17 cellular contexts compared by ENCODE assay signal in genomic region chr22:32837142-32837541, GRCh38. TPM values are rescaled to one million over a fixed set of nuclear protein-coding genes. Genes with fewer than 3 reads are reported as not detected.
DNase-seq lines count a peak whose midpoint lies in the region; ATAC-seq and TF ChIP-seq lines count a peak whose summit lies in the region.
"Had no signal": no experiment of that assay in that cellular context is flagged by ENCODE, and none has a peak within 500 bp of the region (broad histone marks: within the 10 kb centered on the region; RNA-seq: fewer than 3 reads in every experiment).

No MANE protein-coding gene starts in this region.

- H3K9me3 ChIP-seq in left ventricle myocardium inferior (replicated peaks): no peaks in the 10 kb centered on the region
- no peaks in the 10 kb centered on the region for H3K9me3 ChIP-seq in sigmoid colon
- no peaks in the 10 kb centered on the region for H3K9me3 ChIP-seq in thyroid gland
- H3K9me3 ChIP-seq: HAP-1 had no signal

- H3K36me3 ChIP-seq in left ventricle myocardium inferior: peaks cover 49% of the 10 kb centered on the region
- H3K36me3 ChIP-seq in sigmoid colon: peaks cover 0 to 8% (median 2%) of the 10 kb centered on the region in 4 donors
- H3K36me3 ChIP-seq in thyroid gland: no peaks in the 10 kb centered on the region
- H3K36me3 ChIP-seq: HAP-1 had no signal

- H3K27ac ChIP-seq in left ventricle myocardium inferior (replicated peaks) (peak overlapping the region; percentile 86), sigmoid colon (peak overlapping the region in 1 of 4 donors; percentile 73), thyroid gland (peak overlapping the region in 2 of 3 donors; percentile 43 to 69)

- no peak for TF ChIP-seq POLR2A in sigmoid colon (IDR thresholded peaks at IDR 0.05)
- TF ChIP-seq POLR2A in thyroid gland (IDR thresholded peaks at IDR 0.05): no peak

- TF ChIP-seq EP300 in sigmoid colon (IDR thresholded peaks at IDR 0.05): no peak

- no peak overlapping the region for H3K4me3 Mint-ChIP-seq in activated T-helper 2 cell treated with anti-CD3 and anti-CD28 coated beads, Interferon-gamma antibody, Interleukin-2, Interleukin-4, amounts not matched to agents 10 μg/mL and 5 μg/mL and 100 μg/mL, durations not matched to agents 14 hours and 24 hours and 36 hours (ENCODE audit: low read depth)
- H3K4me3 Mint-ChIP-seq: CD4-positive, alpha-beta T cell had no signal

- TF ChIP-seq CTCF in left ventricle myocardium inferior (IDR thresholded peaks at IDR 0.05; ENCODE audit: borderline replicate concordance) (no peak), sigmoid colon (IDR thresholded peaks at IDR 0.05) (no peak), thyroid gland (IDR thresholded peaks at IDR 0.05) (no peak)

- intact Hi-C loops in left ventricle myocardium inferior (cut with micrococcal nuclease) (no loop called here), left ventricle myocardium superior (cut with micrococcal nuclease) (no loop called here), sigmoid colon (cut with DNase I) (no loop called here), thyroid gland (cut with DNase I) (no loop called here)
- intact Hi-C loops in activated T-helper 2 cell treated with anti-CD3 and anti-CD28 coated beads, Interferon-gamma antibody, Interleukin-2, Interleukin-4, amounts not matched to agents 10 μg/mL and 5 μg/mL and 100 μg/mL, durations not matched to agents 14 hours and 24 hours and 36 hours (cut with micrococcal nuclease): no loop called here

- 86 to 87% methylated on average over 9 of the region's 9 CpGs for WGBS in sigmoid colon, 2 donors
- 63 to 79% methylated on average over 9 of the region's 9 CpGs for WGBS in thyroid gland, 2 donors

- no peaks in the 10 kb centered on the region for H3K4me1 Mint-ChIP-seq in activated T-helper 2 cell treated with anti-CD3 and anti-CD28 coated beads, Interferon-gamma antibody, Interleukin-2, Interleukin-4, amounts not matched to agents 10 μg/mL and 5 μg/mL and 100 μg/mL, durations not matched to agents 14 hours and 24 hours and 36 hours (ENCODE audit: low read depth)

- H3K4me3 ChIP-seq in left ventricle myocardium inferior (no peak overlapping the region), sigmoid colon (no peak overlapping the region), thyroid gland (replicated peaks in 1 of 3) (no peak overlapping the region)
- H3K4me3 ChIP-seq: HAP-1 had no signal

- H3K27me3 Mint-ChIP-seq in activated T-helper 2 cell treated with anti-CD3 and anti-CD28 coated beads, Interferon-gamma antibody, Interleukin-2, Interleukin-4, amounts not matched to agents 10 μg/mL and 5 μg/mL and 100 μg/mL, durations not matched to agents 14 hours and 24 hours and 36 hours (ENCODE audit: low read depth): no peaks in the 10 kb centered on the region
- H3K27me3 Mint-ChIP-seq: CD4-positive, alpha-beta T cell had no signal

- H3K36me3 Mint-ChIP-seq in activated T-helper 2 cell treated with anti-CD3 and anti-CD28 coated beads, Interferon-gamma antibody, Interleukin-2, Interleukin-4, amounts not matched to agents 10 μg/mL and 5 μg/mL and 100 μg/mL, durations not matched to agents 14 hours and 24 hours and 36 hours (ENCODE audit: low read depth): no peaks in the 10 kb centered on the region

- H3K27me3 ChIP-seq in left ventricle myocardium inferior (ENCODE audit: low read depth) (no peaks in the 10 kb centered on the region), sigmoid colon (no peaks in the 10 kb centered on the region), thyroid gland (no peaks in the 10 kb centered on the region)

- peaks cover 100% of the 10 kb centered on the region for H3K4me1 ChIP-seq in left ventricle myocardium inferior
- H3K4me1 ChIP-seq in sigmoid colon: peaks cover 0 to 60% (median 48%) of the 10 kb centered on the region in 4 donors
- H3K4me1 ChIP-seq in thyroid gland: peaks cover 62 to 97% of the 10 kb centered on the region in 2 donors
- H3K4me1 ChIP-seq: HAP-1 had no signal

- no peaks in the 10 kb centered on the region for H3K9me3 Mint-ChIP-seq in activated T-helper 2 cell treated with anti-CD3 and anti-CD28 coated beads, Interferon-gamma antibody, Interleukin-2, Interleukin-4, amounts not matched to agents 10 μg/mL and 5 μg/mL and 100 μg/mL, durations not matched to agents 14 hours and 24 hours and 36 hours
- H3K9me3 Mint-ChIP-seq: CD4-positive, alpha-beta T cell had no signal

- no peak for ATAC-seq in left ventricle myocardium superior

- H3K27ac Mint-ChIP-seq in activated T-helper 2 cell treated with anti-CD3 and anti-CD28 coated beads, Interferon-gamma antibody, Interleukin-2, Interleukin-4, amounts not matched to agents 10 μg/mL and 5 μg/mL and 100 μg/mL, durations not matched to agents 14 hours and 24 hours and 36 hours: no peak overlapping the region
- H3K27ac Mint-ChIP-seq: CD4-positive, alpha-beta T cell had no signal

- DNase-seq in left ventricle myocardium inferior: no peak
- DNase-seq in left ventricle myocardium superior: no peak
- peak; percentile 63 for DNase-seq in astrocyte of the hippocampus (ENCODE audit: low read depth, low spot score)
- DNase-seq in sigmoid colon: peak; percentile 63
- no peak for DNase-seq in thyroid gland
- DNase-seq in activated T-helper 2 cell treated with anti-CD3 and anti-CD28 coated beads, Interferon-gamma antibody, Interleukin-2, Interleukin-4, amounts not matched to agents 10 μg/mL and 5 μg/mL and 100 μg/mL, durations not matched to agents 14 hours and 24 hours and 36 hours (ENCODE audit: low spot score): no peak
- DNase-seq in amniotic stem cell (lab: John Stamatoyannopoulos, UW): no peak
- DNase-seq in NCI-H1436 (lab: John Stamatoyannopoulos, UW): no peak
- DNase-seq: 8988T; AML-193; C1 segment of cervical spinal cord; Calu3; CD4-positive, alpha-beta T cell; DMS 273 treated with DMSO at 0.1 percent for 48 hours; DMS79; GOT3 had no signal

RNA-seq across cellular contexts. Expression of gene TIMP3, which starts 35.6 kb away (rescaled TPM):
- total RNA-seq in left ventricle myocardium inferior (250 TPM), left ventricle myocardium superior (256 TPM), sigmoid colon (100 to 1,000 TPM; 120 to 295 (median 205) TPM), thyroid gland (100 to 1,000 TPM; 424 to 772 (median 543) TPM)
- 10 to 100 TPM in 2 of 3 donors, 1 to 10 TPM in 1; 4.6 to 40.0 (median 10.2) TPM for polyA plus RNA-seq in sigmoid colon
- total RNA-seq in activated T-helper 2 cell treated with anti-CD3 and anti-CD28 coated beads, Interferon-gamma antibody, Interleukin-2, Interleukin-4, amounts not matched to agents 10 μg/mL and 5 μg/mL and 100 μg/mL, durations not matched to agents 14 hours and 24 hours and 36 hours: 0.05 TPM in 1 of 2 replicates, not detected in the other

Comparison
In these comparisons a context has a peak if more than half of its experiments do, and no peak if none do; other contexts are left out.
1. DNase-seq: peak in astrocyte of the hippocampus (single experiment) and sigmoid colon (single experiment); none in left ventricle myocardium inferior (single experiment), left ventricle myocardium superior (single experiment), thyroid gland (0 of 2), activated T-helper 2 cell treated with anti-CD3 and anti-CD28 coated beads, Interferon-gamma antibody, Interleukin-2, Interleukin-4, amounts not matched to agents 10 μg/mL and 5 μg/mL and 100 μg/mL, durations not matched to agents 14 hours and 24 hours and 36 hours (single experiment), amniotic stem cell (single experiment) and NCI-H1436 (single experiment).
2. RNA of gene TIMP3, which starts 35.6 kb away (total RNA-seq): 424 to 772 TPM in thyroid gland, 120 to 295 TPM in sigmoid colon, 256 TPM in left ventricle myocardium superior (single experiment) and 250 TPM in left ventricle myocardium inferior (single experiment); 0.05 TPM in activated T-helper 2 cell treated with anti-CD3 and anti-CD28 coated beads, Interferon-gamma antibody, Interleukin-2, Interleukin-4, amounts not matched to agents 10 μg/mL and 5 μg/mL and 100 μg/mL, durations not matched to agents 14 hours and 24 hours and 36 hours; every median in the first group is over 100 times any median in the second.